In the genomic region with DNA sequence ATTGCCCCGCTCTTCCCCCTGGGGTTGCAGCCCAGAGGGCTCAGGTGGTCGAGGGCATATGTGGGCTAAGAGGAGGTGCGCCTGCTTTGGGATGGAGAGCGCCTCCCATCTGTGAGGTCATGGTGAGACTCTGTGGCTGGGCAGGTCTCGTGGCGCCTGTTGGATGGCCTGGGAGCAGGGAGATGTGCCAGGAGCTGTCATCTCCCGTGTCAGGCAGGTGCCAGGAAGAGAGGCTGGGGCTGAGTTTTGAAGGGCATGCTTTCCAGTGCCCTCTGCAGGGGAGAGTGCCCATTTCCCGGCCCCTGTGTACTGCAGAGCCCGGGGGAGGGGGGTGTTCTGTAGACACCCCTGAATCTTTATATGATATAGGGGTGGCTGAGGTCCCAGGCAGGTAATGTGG, we compare ENCODE assay signal across 26 cellular contexts. TPM values are rescaled to one million over a fixed set of nuclear protein-coding genes. Genes with fewer than 3 reads are reported as not detected.
DNase-seq lines count a peak whose midpoint lies in the region; ATAC-seq and TF ChIP-seq lines count a peak whose summit lies in the region.
"Had no signal": no experiment of that assay in that cellular context is flagged by ENCODE, and none has a peak within 500 bp of the region (broad histone marks: within the 10 kb centered on the region; RNA-seq: fewer than 3 reads in every experiment).

No MANE protein-coding gene starts in this region.

- H3K9me3 Mint-ChIP-seq in neural crest cell = no peaks in the 10 kb centered on the region
- H3K9me3 Mint-ChIP-seq in type B pancreatic cell = no peaks in the 10 kb centered on the region
- no peaks in the 10 kb centered on the region for H3K9me3 Mint-ChIP-seq in activated T-helper 2 cell treated with anti-CD3 and anti-CD28 coated beads, Interferon-gamma antibody, Interleukin-2, Interleukin-4, amounts not matched to agents 10 μg/mL and 5 μg/mL and 100 μg/mL, durations not matched to agents 14 hours and 24 hours and 36 hours
- H3K9me3 Mint-ChIP-seq: activated naive CD4-positive, alpha-beta T cell treated with anti-CD3 and anti-CD28 coated beads for 36 hours; activated T-cell treated with anti-CD3 and anti-CD28 coated beads, Interleukin-2, amount 50 U/mL, for 4 hours; dendritic cell treated with granulocyte-macrophage colony-stimulating factor and Interleukin-4, amounts not matched to agents 40 ng/mL and 50 ng/mL, for 4 days; stimulated activated naive CD8-positive, alpha-beta T cell treated with anti-CD3 and anti-CD28 coated beads, Interleukin-15, amount 100 ng/mL, for 72 hours had no signal

- H3K4me3 ChIP-seq in SK-N-SH (ENCODE audit: low read depth in 2 of 2, low read length in 1 of 2) = peak overlapping the region in 1 of 2 experiments; percentile 74; a peak in 1 of 4 replicates
- H3K4me3 ChIP-seq in fibroblast of lung (replicated peaks in 1 of 4; ENCODE audit: control extremely low read depth in 1 of 4, insufficient read depth in 1 of 4, low read depth in 3 of 4, low read length in 4 of 4) = no peak overlapping the region
- H3K4me3 ChIP-seq: pancreas, transverse colon had no signal

- no peaks in the 10 kb centered on the region for H3K9me2 ChIP-seq in SK-N-SH

- H3K79me2 ChIP-seq in SK-N-SH (ENCODE audit: insufficient read depth) (peaks cover 72% of the 10 kb centered on the region), fibroblast of lung (ENCODE audit: control insufficient read depth, insufficient read depth, low read length) (peaks cover 49% of the 10 kb centered on the region)

- ATAC-seq in SK-N-SH treated with all-trans-retinoic acid at 6 μM for 48 hours (no peak), GM19463 (IDR thresholded peaks at IDR 0.05; ENCODE audit: unreplicated experiment) (no peak)
- ATAC-seq: activated T-cell treated with anti-CD3 and anti-CD28 coated beads, Interleukin-2, amount 50 U/mL, for 4 hours; pancreas; sciatic nerve; stimulated activated naive CD8-positive, alpha-beta T cell treated with anti-CD3 and anti-CD28 coated beads, Interleukin-15, amount 100 ng/mL, for 72 hours had no signal

- DNase-seq in SK-N-SH (no peak), fibroblast of lung (ENCODE audit: low read depth in 2 of 2) (no peak), neural crest cell (ENCODE audit: low read depth, low spot score) (no peak), type B pancreatic cell (ENCODE audit: extremely low spot score, unreplicated experiment) (no peak), cerebellar cortex (ENCODE audit: low spot score) (no peak)
- DNase-seq in activated T-helper 2 cell treated with anti-CD3 and anti-CD28 coated beads, Interferon-gamma antibody, Interleukin-2, Interleukin-4, amounts not matched to agents 10 μg/mL and 5 μg/mL and 100 μg/mL, durations not matched to agents 14 hours and 24 hours and 36 hours (ENCODE audit: low spot score) = no peak
- DNase-seq: activated CD4-positive, alpha-beta T cell treated with anti-CD3 and anti-CD28 coated beads for 4 hours; activated naive CD4-positive, alpha-beta T cell treated with anti-CD3 and anti-CD28 coated beads for 36 hours; activated T-cell treated with anti-CD3 and anti-CD28 coated beads, Interleukin-2, amount 50 U/mL, for 4 hours; AML-193; amniotic stem cell; CD4-positive, alpha-beta memory T cell; glutamatergic neuron; KBM-7; mesenchymal stem cell; MM.1S; NCI-H1417; NCI-H446 treated with DMSO at 0.1 percent for 48 hours; stimulated activated CD4-positive, alpha-beta T cell treated with anti-CD3 and anti-CD28 coated beads, Interleukin-15, amount 100 ng/mL, for 24 hours; stimulated activated naive CD8-positive, alpha-beta T cell treated with anti-CD3 and anti-CD28 coated beads, Interleukin-15, amount 100 ng/mL, for 72 hours; transverse colon had no signal

- H2AFZ ChIP-seq in SK-N-SH (ENCODE audit: low read depth) (no peak overlapping the region), fibroblast of lung (ENCODE audit: low read length) (no peak overlapping the region)

- H3K9me3 ChIP-seq in SK-N-SH = no peaks in the 10 kb centered on the region
- H3K9me3 ChIP-seq in fibroblast of lung (ENCODE audit: control insufficient read depth, insufficient read depth, low read depth, low read length) = no peaks in the 10 kb centered on the region
- H3K9me3 ChIP-seq: pancreas, transverse colon had no signal

- H3K4me1 ChIP-seq in SK-N-SH (ENCODE audit: control insufficient read depth in 1 of 2, insufficient read depth in 2 of 2, low read depth in 1 of 2, low read length in 1 of 2) = peaks cover 0 to 6% of the 10 kb centered on the region in 2 experiments; a peak in 2 of 4 replicates
- no peaks in the 10 kb centered on the region for H3K4me1 ChIP-seq in fibroblast of lung (ENCODE audit: control insufficient read depth, extremely low read depth, insufficient read depth, low read length)
- H3K4me1 ChIP-seq: pancreas had no signal

- H4K20me1 ChIP-seq in SK-N-SH (ENCODE audit: insufficient read depth) (peaks cover 61% of the 10 kb centered on the region), fibroblast of lung (ENCODE audit: control insufficient read depth, extremely low read depth, insufficient read depth, low read length) (no peaks in the 10 kb centered on the region)

- H3K9ac ChIP-seq in SK-N-SH = no peak overlapping the region
- no peak overlapping the region for H3K9ac ChIP-seq in fibroblast of lung (ENCODE audit: insufficient read depth, low read length)

- peaks cover 19% of the 10 kb centered on the region for H3K4me1 Mint-ChIP-seq in neural crest cell
- H3K4me1 Mint-ChIP-seq in type B pancreatic cell (ENCODE audit: unreplicated experiment) = peaks cover 12% of the 10 kb centered on the region
- peaks cover 2% of the 10 kb centered on the region for H3K4me1 Mint-ChIP-seq in activated T-helper 2 cell treated with anti-CD3 and anti-CD28 coated beads, Interferon-gamma antibody, Interleukin-2, Interleukin-4, amounts not matched to agents 10 μg/mL and 5 μg/mL and 100 μg/mL, durations not matched to agents 14 hours and 24 hours and 36 hours (ENCODE audit: low read depth)

- H3K27ac ChIP-seq in SK-N-SH (ENCODE audit: low read depth in 2 of 2, low read length in 1 of 2) (no peak overlapping the region), fibroblast of lung (ENCODE audit: insufficient read depth, low read length) (no peak overlapping the region)
- H3K27ac ChIP-seq: pancreas, transverse colon had no signal

- H3K27me3 Mint-ChIP-seq in neural crest cell (ENCODE audit: low read depth) (peaks cover 5% of the 10 kb centered on the region), type B pancreatic cell (no peaks in the 10 kb centered on the region)
- peaks cover 36% of the 10 kb centered on the region for H3K27me3 Mint-ChIP-seq in activated T-helper 2 cell treated with anti-CD3 and anti-CD28 coated beads, Interferon-gamma antibody, Interleukin-2, Interleukin-4, amounts not matched to agents 10 μg/mL and 5 μg/mL and 100 μg/mL, durations not matched to agents 14 hours and 24 hours and 36 hours (ENCODE audit: low read depth)

- no peak for TF ChIP-seq RAD21 in SK-N-SH (IDR thresholded peaks at IDR 0.05; ENCODE audit: low read length)

- no peaks in the 10 kb centered on the region for H3K27me3 ChIP-seq in SK-N-SH (ENCODE audit: insufficient read depth)
- no peaks in the 10 kb centered on the region for H3K27me3 ChIP-seq in fibroblast of lung (ENCODE audit: control insufficient read depth, insufficient read depth, low read length)
- H3K27me3 ChIP-seq: pancreas had no signal

- intact Hi-C loops in activated T-helper 2 cell treated with anti-CD3 and anti-CD28 coated beads, Interferon-gamma antibody, Interleukin-2, Interleukin-4, amounts not matched to agents 10 μg/mL and 5 μg/mL and 100 μg/mL, durations not matched to agents 14 hours and 24 hours and 36 hours (cut with micrococcal nuclease) = no loop called here

- H3F3A ChIP-seq in SK-N-SH (replicated peaks; ENCODE audit: insufficient read depth) = peaks cover 3% of the 10 kb centered on the region

- TF ChIP-seq CTCF in SK-N-SH (IDR thresholded peaks at IDR 0.05) (no peak), fibroblast of lung (conservative IDR thresholded peaks at IDR 0.05 in 1 of 2, IDR thresholded peaks at IDR 0.05 in 1 of 2; ENCODE audit: low read depth in 1 of 2, low read length in 2 of 2) (no peak), neural crest cell (conservative IDR thresholded peaks at IDR 0.05) (no peak), type B pancreatic cell (conservative IDR thresholded peaks at IDR 0.05) (no peak)

- H3K36me3 Mint-ChIP-seq in neural crest cell (ENCODE audit: low read depth) (no peaks in the 10 kb centered on the region), type B pancreatic cell (no peaks in the 10 kb centered on the region)
- no peaks in the 10 kb centered on the region for H3K36me3 Mint-ChIP-seq in activated T-helper 2 cell treated with anti-CD3 and anti-CD28 coated beads, Interferon-gamma antibody, Interleukin-2, Interleukin-4, amounts not matched to agents 10 μg/mL and 5 μg/mL and 100 μg/mL, durations not matched to agents 14 hours and 24 hours and 36 hours (ENCODE audit: low read depth)
- H3K36me3 Mint-ChIP-seq: CD4-positive, alpha-beta memory T cell had no signal

- H3K27ac Mint-ChIP-seq in neural crest cell (ENCODE audit: unreplicated experiment) = no peak overlapping the region
- H3K27ac Mint-ChIP-seq in type B pancreatic cell = no peak overlapping the region
- no peak overlapping the region for H3K27ac Mint-ChIP-seq in activated T-helper 2 cell treated with anti-CD3 and anti-CD28 coated beads, Interferon-gamma antibody, Interleukin-2, Interleukin-4, amounts not matched to agents 10 μg/mL and 5 μg/mL and 100 μg/mL, durations not matched to agents 14 hours and 24 hours and 36 hours
- H3K27ac Mint-ChIP-seq: activated naive CD4-positive, alpha-beta T cell treated with anti-CD3 and anti-CD28 coated beads for 36 hours; dendritic cell treated with granulocyte-macrophage colony-stimulating factor and Interleukin-4, amounts not matched to agents 40 ng/mL and 50 ng/mL, for 4 days; stimulated activated naive CD8-positive, alpha-beta T cell treated with anti-CD3 and anti-CD28 coated beads, Interleukin-15, amount 100 ng/mL, for 72 hours had no signal

- no peaks in the 10 kb centered on the region for H3K36me3 ChIP-seq in SK-N-SH (replicated peaks in 1 of 2; ENCODE audit: control insufficient read depth in 1 of 2, insufficient read depth in 2 of 2, low read length in 1 of 2)
- peaks cover 1% of the 10 kb centered on the region for H3K36me3 ChIP-seq in fibroblast of lung (ENCODE audit: control insufficient read depth, insufficient read depth, low read length)
- H3K36me3 ChIP-seq: pancreas, transverse colon had no signal

- no peak for TF ChIP-seq EP300 in SK-N-SH (IDR thresholded peaks at IDR 0.05; ENCODE audit: borderline replicate concordance in 1 of 2, low read depth in 1 of 2, low read length in 1 of 2)

- H3K4me2 ChIP-seq in SK-N-SH = peak overlapping the region; percentile 89
- H3K4me2 ChIP-seq in fibroblast of lung (ENCODE audit: extremely low read depth, insufficient read depth, low read length) = peak overlapping the region; percentile 13

- H3K4me3 Mint-ChIP-seq in neural crest cell (peak overlapping the region; percentile 47), type B pancreatic cell (peak overlapping the region; percentile 36)
- H3K4me3 Mint-ChIP-seq in activated T-helper 2 cell treated with anti-CD3 and anti-CD28 coated beads, Interferon-gamma antibody, Interleukin-2, Interleukin-4, amounts not matched to agents 10 μg/mL and 5 μg/mL and 100 μg/mL, durations not matched to agents 14 hours and 24 hours and 36 hours (ENCODE audit: low read depth) = no peak overlapping the region
- H3K4me3 Mint-ChIP-seq: activated naive CD4-positive, alpha-beta T cell treated with anti-CD3 and anti-CD28 coated beads for 36 hours; activated T-cell treated with anti-CD3 and anti-CD28 coated beads, Interleukin-2, amount 50 U/mL, for 4 hours; CD4-positive, alpha-beta memory T cell; dendritic cell treated with granulocyte-macrophage colony-stimulating factor and Interleukin-4, amounts not matched to agents 40 ng/mL and 50 ng/mL, for 4 days; stimulated activated naive CD8-positive, alpha-beta T cell treated with anti-CD3 and anti-CD28 coated beads, Interleukin-15, amount 100 ng/mL, for 72 hours had no signal

- 87% methylated on average over 9 of the region's 9 CpGs for WGBS in SK-N-SH (ENCODE audit: low lambda C conversion rate)

- CTCF ChIA-PET in SK-N-SH (lab: Yijun Ruan, JAX) = interaction anchor here (1.1 to 2.0 kb wide), 3 partner anchors 10 to 148 kb away, joined by 3 to 9 read pairs (median 3); no protein-coding TSS in a partner anchor

- POLR2A ChIA-PET in SK-N-SH (lab: Yijun Ruan, JAX) = no interaction called here

RNA-seq across cellular contexts. Expression of a gene that starts 2.8 kb away (rescaled TPM):
- polyA plus RNA-seq in SK-N-SH (2012; rRNA removed) = 24.1 and 27.7 TPM in 2 replicates
- 12.2 and 21.8 TPM in 2 replicates for polyA plus RNA-seq in SK-N-SH (2012; cell fraction: cytosol; rRNA removed)
- polyA plus RNA-seq in SK-N-SH (2012; cell fraction: nucleus; rRNA removed) = 20.6 and 31.8 TPM in 2 replicates
- 38.5 and 49.0 TPM in 2 replicates for total RNA-seq in fibroblast of lung
- 18.4 and 20.9 TPM in 2 replicates for polyA plus RNA-seq in fibroblast of lung
- polyA plus RNA-seq in fibroblast of lung (2012) = 24.7 and 31.9 TPM in 2 replicates
- polyA minus RNA-seq in fibroblast of lung (ENCODE audit: low replicate concordance) = 59.9 and 75.6 TPM in 2 replicates
- 15.1 and 17.0 TPM in 2 replicates for total RNA-seq in neural crest cell
- total RNA-seq in type B pancreatic cell (ENCODE audit: low replicate concordance) = 23.9 and 29.3 TPM in 2 replicates
- total RNA-seq in activated T-helper 2 cell treated with anti-CD3 and anti-CD28 coated beads, Interferon-gamma antibody, Interleukin-2, Interleukin-4, amounts not matched to agents 10 μg/mL and 5 μg/mL and 100 μg/mL, durations not matched to agents 14 hours and 24 hours and 36 hours = 0.57 and 1.0 TPM in 2 replicates
- polyA plus RNA-seq: CD4-positive, alpha-beta memory T cell had no signal

RNA-seq across cellular contexts. Expression of a gene that starts 56.1 kb away (rescaled TPM):
- 117 and 133 TPM in 2 replicates for polyA plus RNA-seq in SK-N-SH (2012; rRNA removed)
- 144 and 150 TPM in 2 replicates for polyA plus RNA-seq in SK-N-SH (2012; cell fraction: cytosol; rRNA removed)
- 38.5 and 73.1 TPM in 2 replicates for polyA plus RNA-seq in SK-N-SH (2012; cell fraction: nucleus; rRNA removed)
- 114 and 147 TPM in 2 replicates for total RNA-seq in fibroblast of lung
- 104 and 105 TPM in 2 replicates for polyA plus RNA-seq in fibroblast of lung
- polyA plus RNA-seq in fibroblast of lung (2012) = 82.5 and 95.6 TPM in 2 replicates
- 47.0 and 69.3 TPM in 2 replicates for polyA minus RNA-seq in fibroblast of lung (ENCODE audit: low replicate concordance)
- 191 and 205 TPM in 2 replicates for total RNA-seq in neural crest cell
- 88.5 and 109 TPM in 2 replicates for total RNA-seq in type B pancreatic cell (ENCODE audit: low replicate concordance)
- total RNA-seq in activated T-helper 2 cell treated with anti-CD3 and anti-CD28 coated beads, Interferon-gamma antibody, Interleukin-2, Interleukin-4, amounts not matched to agents 10 μg/mL and 5 μg/mL and 100 μg/mL, durations not matched to agents 14 hours and 24 hours and 36 hours = 167 and 175 TPM in 2 replicates
